Comparison of ENCODE assay signal across 9 cellular contexts in genomic region chr15:75712668-75713337, GRCh38. TPM values are rescaled to one million over a fixed set of nuclear protein-coding genes. Genes with fewer than 3 reads are reported as not detected.
DNase-seq lines count a peak whose midpoint lies in the region; ATAC-seq and TF ChIP-seq lines count a peak whose summit lies in the region.
"Had no signal": no experiment of that assay in that cellular context is flagged by ENCODE, and none has a peak within 500 bp of the region (broad histone marks: within the 10 kb centered on the region; RNA-seq: fewer than 3 reads in every experiment).

A gene with protein sequence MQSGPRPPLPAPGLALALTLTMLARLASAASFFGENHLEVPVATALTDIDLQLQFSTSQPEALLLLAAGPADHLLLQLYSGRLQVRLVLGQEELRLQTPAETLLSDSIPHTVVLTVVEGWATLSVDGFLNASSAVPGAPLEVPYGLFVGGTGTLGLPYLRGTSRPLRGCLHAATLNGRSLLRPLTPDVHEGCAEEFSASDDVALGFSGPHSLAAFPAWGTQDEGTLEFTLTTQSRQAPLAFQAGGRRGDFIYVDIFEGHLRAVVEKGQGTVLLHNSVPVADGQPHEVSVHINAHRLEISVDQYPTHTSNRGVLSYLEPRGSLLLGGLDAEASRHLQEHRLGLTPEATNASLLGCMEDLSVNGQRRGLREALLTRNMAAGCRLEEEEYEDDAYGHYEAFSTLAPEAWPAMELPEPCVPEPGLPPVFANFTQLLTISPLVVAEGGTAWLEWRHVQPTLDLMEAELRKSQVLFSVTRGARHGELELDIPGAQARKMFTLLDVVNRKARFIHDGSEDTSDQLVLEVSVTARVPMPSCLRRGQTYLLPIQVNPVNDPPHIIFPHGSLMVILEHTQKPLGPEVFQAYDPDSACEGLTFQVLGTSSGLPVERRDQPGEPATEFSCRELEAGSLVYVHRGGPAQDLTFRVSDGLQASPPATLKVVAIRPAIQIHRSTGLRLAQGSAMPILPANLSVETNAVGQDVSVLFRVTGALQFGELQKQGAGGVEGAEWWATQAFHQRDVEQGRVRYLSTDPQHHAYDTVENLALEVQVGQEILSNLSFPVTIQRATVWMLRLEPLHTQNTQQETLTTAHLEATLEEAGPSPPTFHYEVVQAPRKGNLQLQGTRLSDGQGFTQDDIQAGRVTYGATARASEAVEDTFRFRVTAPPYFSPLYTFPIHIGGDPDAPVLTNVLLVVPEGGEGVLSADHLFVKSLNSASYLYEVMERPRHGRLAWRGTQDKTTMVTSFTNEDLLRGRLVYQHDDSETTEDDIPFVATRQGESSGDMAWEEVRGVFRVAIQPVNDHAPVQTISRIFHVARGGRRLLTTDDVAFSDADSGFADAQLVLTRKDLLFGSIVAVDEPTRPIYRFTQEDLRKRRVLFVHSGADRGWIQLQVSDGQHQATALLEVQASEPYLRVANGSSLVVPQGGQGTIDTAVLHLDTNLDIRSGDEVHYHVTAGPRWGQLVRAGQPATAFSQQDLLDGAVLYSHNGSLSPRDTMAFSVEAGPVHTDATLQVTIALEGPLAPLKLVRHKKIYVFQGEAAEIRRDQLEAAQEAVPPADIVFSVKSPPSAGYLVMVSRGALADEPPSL (N-terminal part only) (minus strand): TSS chr15:75712848. CDS start chr15:75712755, 93 bp downstream.

- H3K4me1 ChIP-seq in left lung (peaks cover 2 to 8% of the 10 kb centered on the region in 2 donors), tibial nerve (peaks cover 0 to 65% (median 24%) of the 10 kb centered on the region in 4 donors)

- peaks cover 34% of the 10 kb centered on the region for H3K4me1 Mint-ChIP-seq in chondrocyte (ENCODE audit: low read depth)
- no peaks in the 10 kb centered on the region for H3K4me1 Mint-ChIP-seq in activated T-helper 2 cell treated with anti-CD3 and anti-CD28 coated beads, Interferon-gamma antibody, Interleukin-2, Interleukin-4, amounts not matched to agents 10 μg/mL and 5 μg/mL and 100 μg/mL, durations not matched to agents 14 hours and 24 hours and 36 hours (ENCODE audit: low read depth)

- H3K36me3 ChIP-seq in left lung (no peaks in the 10 kb centered on the region), tibial nerve (no peaks in the 10 kb centered on the region)

- H3K4me3 Mint-ChIP-seq in chondrocyte (ENCODE audit: unreplicated experiment) = peak within 1 kb of the TSS; percentile 91
- H3K4me3 Mint-ChIP-seq in activated T-helper 2 cell treated with anti-CD3 and anti-CD28 coated beads, Interferon-gamma antibody, Interleukin-2, Interleukin-4, amounts not matched to agents 10 μg/mL and 5 μg/mL and 100 μg/mL, durations not matched to agents 14 hours and 24 hours and 36 hours (ENCODE audit: low read depth) = no peak within 1 kb of the TSS
- H3K4me3 Mint-ChIP-seq: activated naive CD8-positive, alpha-beta T cell had no signal

- TF ChIP-seq POLR2A in tibial nerve (IDR thresholded peaks at IDR 0.05) = peak; percentile 56 to 88

- WGBS in tibial nerve, 2 donors = 3 to 6% methylated on average over 6 to 17 of the region's 36 CpGs

- H3K27me3 ChIP-seq in left lung = peaks cover 0 to 20% of the 10 kb centered on the region in 2 donors
- no peaks in the 10 kb centered on the region for H3K27me3 ChIP-seq in tibial nerve

- DNase-seq in NCI-H1105 treated with DMSO at 0.1 percent for 48 hours (lab: John Stamatoyannopoulos, UW) = peak; percentile 1
- no peak for DNase-seq in NCI-H1105 (lab: John Stamatoyannopoulos, UW)
- DNase-seq in chondrocyte (ENCODE audit: low spot score) = no peak
- DNase-seq in left lung = peak in 1 of 2 donors; percentile 82
- peak in 1 of 2 donors; percentile 46 for DNase-seq in tibial nerve (ENCODE audit: low spot score in 2 of 2)
- no peak for DNase-seq in SK-N-DZ (ENCODE audit: low spot score)
- DNase-seq in NCI-H1092 treated with DMSO at 0.1 percent for 48 hours (lab: John Stamatoyannopoulos, UW) = no peak
- no peak for DNase-seq in activated T-helper 2 cell treated with anti-CD3 and anti-CD28 coated beads, Interferon-gamma antibody, Interleukin-2, Interleukin-4, amounts not matched to agents 10 μg/mL and 5 μg/mL and 100 μg/mL, durations not matched to agents 14 hours and 24 hours and 36 hours (ENCODE audit: low spot score)

- peak; percentile 71 for ATAC-seq in left lung

- TF ChIP-seq EP300 in tibial nerve (IDR thresholded peaks at IDR 0.05) = peak; percentile 25 to 95

- H3K27ac Mint-ChIP-seq in chondrocyte (ENCODE audit: unreplicated experiment) = peak within 1 kb of the TSS; percentile 82
- H3K27ac Mint-ChIP-seq in activated T-helper 2 cell treated with anti-CD3 and anti-CD28 coated beads, Interferon-gamma antibody, Interleukin-2, Interleukin-4, amounts not matched to agents 10 μg/mL and 5 μg/mL and 100 μg/mL, durations not matched to agents 14 hours and 24 hours and 36 hours = no peak within 1 kb of the TSS
- H3K27ac Mint-ChIP-seq: activated naive CD8-positive, alpha-beta T cell had no signal

- H3K27ac ChIP-seq in left lung (peak within 1 kb of the TSS; percentile 23 to 33), tibial nerve (peak within 1 kb of the TSS; percentile 82 to 98 (median 96))

- H3K27me3 Mint-ChIP-seq in chondrocyte (ENCODE audit: low read depth) = no peaks in the 10 kb centered on the region
- H3K27me3 Mint-ChIP-seq in activated T-helper 2 cell treated with anti-CD3 and anti-CD28 coated beads, Interferon-gamma antibody, Interleukin-2, Interleukin-4, amounts not matched to agents 10 μg/mL and 5 μg/mL and 100 μg/mL, durations not matched to agents 14 hours and 24 hours and 36 hours (ENCODE audit: low read depth) = peaks cover 16% of the 10 kb centered on the region

- H3K9me3 ChIP-seq in left lung = no peaks in the 10 kb centered on the region
- no peaks in the 10 kb centered on the region for H3K9me3 ChIP-seq in tibial nerve

- H3K9me3 Mint-ChIP-seq in chondrocyte (ENCODE audit: low read depth) = no peaks in the 10 kb centered on the region
- no peaks in the 10 kb centered on the region for H3K9me3 Mint-ChIP-seq in activated T-helper 2 cell treated with anti-CD3 and anti-CD28 coated beads, Interferon-gamma antibody, Interleukin-2, Interleukin-4, amounts not matched to agents 10 μg/mL and 5 μg/mL and 100 μg/mL, durations not matched to agents 14 hours and 24 hours and 36 hours

- H3K4me3 ChIP-seq in left lung (peak within 1 kb of the TSS; percentile 30 to 35), tibial nerve (peak within 1 kb of the TSS; percentile 53 to 83 (median 72))

- H3K36me3 Mint-ChIP-seq in chondrocyte (ENCODE audit: low read depth) = peaks cover 9% of the 10 kb centered on the region
- no peaks in the 10 kb centered on the region for H3K36me3 Mint-ChIP-seq in activated T-helper 2 cell treated with anti-CD3 and anti-CD28 coated beads, Interferon-gamma antibody, Interleukin-2, Interleukin-4, amounts not matched to agents 10 μg/mL and 5 μg/mL and 100 μg/mL, durations not matched to agents 14 hours and 24 hours and 36 hours (ENCODE audit: low read depth)
- H3K36me3 Mint-ChIP-seq: activated naive CD8-positive, alpha-beta T cell had no signal

- intact Hi-C loops in left lung (cut with DNase I) = no loop called here
- intact Hi-C loops in activated T-helper 2 cell treated with anti-CD3 and anti-CD28 coated beads, Interferon-gamma antibody, Interleukin-2, Interleukin-4, amounts not matched to agents 10 μg/mL and 5 μg/mL and 100 μg/mL, durations not matched to agents 14 hours and 24 hours and 36 hours (cut with micrococcal nuclease) = no loop called here

- TF ChIP-seq CTCF in chondrocyte (IDR thresholded peaks at IDR 0.05) (no peak), left lung (IDR thresholded peaks at IDR 0.05) (no peak), tibial nerve (IDR thresholded peaks at IDR 0.05) (no peak)

RNA-seq across cellular contexts. Expression of the gene that starts here (rescaled TPM):
- 302 to 607 TPM (median 595 TPM) in 3 replicates for total RNA-seq in chondrocyte
- 10 to 100 TPM; 22.5 to 24.7 TPM for total RNA-seq in left lung
- total RNA-seq in tibial nerve = 100 to 1,000 TPM; 100 to 132 (median 115) TPM
- polyA plus RNA-seq in SK-N-DZ (2014; cell fraction: cytosol; rRNA removed) = 2.3 and 2.6 TPM in 2 replicates
- polyA plus RNA-seq in SK-N-DZ (2014; cell fraction: nucleus; rRNA removed) = 1.7 and 2.3 TPM in 2 replicates
- total RNA-seq in activated T-helper 2 cell treated with anti-CD3 and anti-CD28 coated beads, Interferon-gamma antibody, Interleukin-2, Interleukin-4, amounts not matched to agents 10 μg/mL and 5 μg/mL and 100 μg/mL, durations not matched to agents 14 hours and 24 hours and 36 hours = 0.02 TPM in 1 of 2 replicates, not detected in the other

Comparison
In these comparisons a context has a peak if more than half of its experiments do, and no peak if none do; other contexts are left out.
1. RNA of the gene that starts here (total RNA-seq): 302 to 607 TPM in chondrocyte, 100 to 132 TPM in tibial nerve and 22.5 to 24.7 TPM in left lung; 0.02 TPM in activated T-helper 2 cell treated with anti-CD3 and anti-CD28 coated beads, Interferon-gamma antibody, Interleukin-2, Interleukin-4, amounts not matched to agents 10 μg/mL and 5 μg/mL and 100 μg/mL, durations not matched to agents 14 hours and 24 hours and 36 hours; every median in the first group is over 10 times any median in the second.